9 cellular contexts compared by ENCODE assay signal in the genomic region with DNA sequence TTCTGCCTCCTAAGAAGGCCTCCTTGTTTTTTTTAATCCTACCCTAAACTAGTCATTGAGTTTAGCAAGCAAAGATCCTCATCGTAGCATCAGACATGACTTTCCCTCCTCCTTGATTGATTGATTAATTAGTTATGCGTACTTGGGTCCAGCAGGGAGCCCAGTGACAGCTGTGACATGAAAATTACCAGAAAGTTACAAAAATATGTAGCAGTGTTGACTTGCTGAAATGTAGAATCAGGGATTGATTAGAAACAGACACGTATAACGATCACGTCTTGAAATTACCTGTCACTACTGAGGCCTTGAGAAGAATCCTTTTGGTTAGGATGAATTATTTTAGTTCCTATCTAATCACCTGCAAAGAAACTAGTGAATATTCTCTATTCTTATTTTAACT.
"Had no signal": no experiment of that assay in that cellular context is flagged by ENCODE, and none has a peak within 500 bp of the region (broad histone marks: within the 10 kb centered on the region; RNA-seq: fewer than 3 reads in every experiment).

No MANE protein-coding gene starts in this region.

- H3K4me2 ChIP-seq: KMS-11 had no signal

- H3K4me1 Mint-ChIP-seq: IgD-negative memory B cell had no signal

- H3K4me3 ChIP-seq: K562 had no signal

- H3K9ac ChIP-seq: KMS-11 had no signal

- H3K36me3 Mint-ChIP-seq: IgD-negative memory B cell had no signal

- FAIRE-seq: HepG2, K562 had no signal

- DNase-seq: IMR-90, Karpas-422, KBM-7, KG1 had no signal

- H3K4me3 Mint-ChIP-seq: IgD-negative memory B cell had no signal

- H3K27me3 Mint-ChIP-seq: IgD-negative memory B cell had no signal

- ATAC-seq: HepG2, K562 had no signal

- H3K27ac ChIP-seq: HL-60, KMS-11 had no signal

- H3K27ac Mint-ChIP-seq: IgD-negative memory B cell had no signal
